ENCODE assay signal across 8 cellular contexts in the genomic region with DNA sequence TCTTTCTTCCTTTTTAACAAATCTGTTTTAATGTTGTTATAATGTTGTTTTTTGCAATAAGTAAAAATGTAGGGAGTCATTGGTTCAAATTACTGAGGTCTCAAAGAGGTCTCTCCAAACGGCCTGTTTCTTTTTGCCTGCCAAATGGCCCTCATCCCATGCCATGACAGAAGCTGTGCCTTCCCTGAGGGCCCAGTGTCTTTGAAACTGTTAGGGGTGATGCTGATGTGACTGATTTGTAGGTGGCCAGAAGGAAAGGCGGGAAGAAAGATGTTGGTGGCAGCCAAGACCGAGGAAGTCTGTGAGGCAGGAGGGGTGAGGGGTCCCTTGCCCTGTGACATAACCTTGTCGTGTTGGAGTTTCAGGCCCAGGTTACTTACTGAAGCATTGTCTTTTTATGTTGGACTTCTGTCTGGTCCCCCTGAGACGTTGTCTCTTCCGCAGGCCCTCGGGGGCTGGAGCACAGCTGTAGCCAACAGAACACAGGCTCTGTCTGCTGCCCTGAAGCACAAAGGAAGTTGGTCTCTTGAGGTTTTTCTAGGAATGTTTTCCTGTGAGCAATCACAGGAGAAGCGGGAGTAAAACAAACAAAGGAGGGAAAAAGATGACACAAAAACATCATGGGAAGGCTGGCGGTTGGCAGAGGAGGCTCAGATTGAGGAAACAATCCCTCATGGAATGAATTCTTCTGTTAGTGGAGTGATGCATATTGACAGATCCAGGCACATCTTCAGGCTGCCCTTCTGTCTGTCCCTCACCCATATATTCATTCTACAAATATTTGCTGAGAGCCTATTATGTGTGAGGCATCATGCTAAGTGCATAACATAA. TPM values are rescaled to one million over a fixed set of nuclear protein-coding genes. Genes with fewer than 3 reads are reported as not detected.
DNase-seq lines count a peak whose midpoint lies in the region; ATAC-seq and TF ChIP-seq lines count a peak whose summit lies in the region.
"Had no signal": no experiment of that assay in that cellular context is flagged by ENCODE, and none has a peak within 500 bp of the region (broad histone marks: within the 10 kb centered on the region; RNA-seq: fewer than 3 reads in every experiment).

No MANE protein-coding gene starts in this region.

- TF ChIP-seq CTCF in foreskin fibroblast (IDR thresholded peaks at IDR 0.05; ENCODE audit: low read depth, low read length): no peak
- TF ChIP-seq CTCF in upper lobe of left lung (IDR thresholded peaks at IDR 0.05): no peak
- no peak for TF ChIP-seq CTCF in lower leg skin (IDR thresholded peaks at IDR 0.05)

- ATAC-seq in upper lobe of left lung (ENCODE audit: low FRiP score in 2 of 2): no peak
- no peak for ATAC-seq in HG02870 (IDR thresholded peaks at IDR 0.05; ENCODE audit: unreplicated experiment)

- intact Hi-C loops in lower leg skin (cut with DNase I; ENCODE audit: low total_unique reads): no loop called here

- H3K27me3 ChIP-seq in upper lobe of left lung: no peaks in the 10 kb centered on the region

- no peak for TF ChIP-seq POLR2A in upper lobe of left lung (IDR thresholded peaks at IDR 0.05)
- no peak for TF ChIP-seq POLR2A in lower leg skin (IDR thresholded peaks at IDR 0.05)

- no peak overlapping the region for H3K27ac ChIP-seq in upper lobe of left lung

- TF ChIP-seq EP300 in upper lobe of left lung (IDR thresholded peaks at IDR 0.05): no peak

- H3K4me1 ChIP-seq in upper lobe of left lung: peaks cover 13 to 24% (median 21%) of the 10 kb centered on the region in 4 donors

- no peaks in the 10 kb centered on the region for H3K9me3 ChIP-seq in upper lobe of left lung

- H3K36me3 ChIP-seq in upper lobe of left lung: no peaks in the 10 kb centered on the region

- H3K4me3 ChIP-seq in foreskin fibroblast (ENCODE audit: low read depth in 1 of 2, low read length in 2 of 2): no peak overlapping the region
- no peak overlapping the region for H3K4me3 ChIP-seq in upper lobe of left lung
- H3K4me3 ChIP-seq in lower leg skin (ENCODE audit: low read depth, poor library complexity, severe bottlenecking): no peak overlapping the region

- 70 to 75% methylated on average over 9 of the region's 9 CpGs for WGBS in upper lobe of left lung, 2 donors
- 62 to 65% methylated on average over 9 of the region's 9 CpGs for WGBS in lower leg skin, 2 donors

- DNase-seq in HCEC 1CT (peak; percentile 84), T1000 (lab: John Stamatoyannopoulos, UW) (peak; percentile 61), foreskin fibroblast (peak; percentile 70 to 83), smooth muscle cell of the brain vasculature (ENCODE audit: low read depth, low spot score) (peak; percentile 52), upper lobe of left lung (no peak), lower leg skin (ENCODE audit: low spot score in 2 of 2) (no peak)
- DNase-seq: NCI-H2081 treated with DMSO at 0.1 percent for 48 hours had no signal

RNA-seq across cellular contexts. Expression of a gene that starts 4.9 kb away (rescaled TPM):
- total RNA-seq in upper lobe of left lung (100 to 1,000 TPM in 2 of 6 donors, 10 to 100 TPM in 4; 54.5 to 162 (median 83.8) TPM), lower leg skin (1 to 10 TPM; 6.9 to 8.6 (median 8.1) TPM)

Comparison
In these comparisons a context has a peak if more than half of its experiments do, and no peak if none do; other contexts are left out.
1. DNase-seq: peak in HCEC 1CT (single experiment), T1000 (single experiment), foreskin fibroblast (2 of 2) and smooth muscle cell of the brain vasculature (single experiment); none in upper lobe of left lung (0 of 2) and lower leg skin (0 of 2).
2. RNA of a gene that starts 4.9 kb away (total RNA-seq): 54.5 to 162 TPM in upper lobe of left lung; 6.9 to 8.6 TPM in lower leg skin; every median in the first group is over 4 times any median in the second.